Comparison of ENCODE assay signal across 8 cellular contexts in genomic region chr11:121451982-121452608, GRCh38. TPM values are rescaled to one million over a fixed set of nuclear protein-coding genes. Genes with fewer than 3 reads are reported as not detected.
A peak's percentile ranks its signal among the peaks of the same experiment; 100 is the strongest.
DNase-seq lines count a peak whose midpoint lies in the region; ATAC-seq and TF ChIP-seq lines count a peak whose summit lies in the region.

A gene with protein sequence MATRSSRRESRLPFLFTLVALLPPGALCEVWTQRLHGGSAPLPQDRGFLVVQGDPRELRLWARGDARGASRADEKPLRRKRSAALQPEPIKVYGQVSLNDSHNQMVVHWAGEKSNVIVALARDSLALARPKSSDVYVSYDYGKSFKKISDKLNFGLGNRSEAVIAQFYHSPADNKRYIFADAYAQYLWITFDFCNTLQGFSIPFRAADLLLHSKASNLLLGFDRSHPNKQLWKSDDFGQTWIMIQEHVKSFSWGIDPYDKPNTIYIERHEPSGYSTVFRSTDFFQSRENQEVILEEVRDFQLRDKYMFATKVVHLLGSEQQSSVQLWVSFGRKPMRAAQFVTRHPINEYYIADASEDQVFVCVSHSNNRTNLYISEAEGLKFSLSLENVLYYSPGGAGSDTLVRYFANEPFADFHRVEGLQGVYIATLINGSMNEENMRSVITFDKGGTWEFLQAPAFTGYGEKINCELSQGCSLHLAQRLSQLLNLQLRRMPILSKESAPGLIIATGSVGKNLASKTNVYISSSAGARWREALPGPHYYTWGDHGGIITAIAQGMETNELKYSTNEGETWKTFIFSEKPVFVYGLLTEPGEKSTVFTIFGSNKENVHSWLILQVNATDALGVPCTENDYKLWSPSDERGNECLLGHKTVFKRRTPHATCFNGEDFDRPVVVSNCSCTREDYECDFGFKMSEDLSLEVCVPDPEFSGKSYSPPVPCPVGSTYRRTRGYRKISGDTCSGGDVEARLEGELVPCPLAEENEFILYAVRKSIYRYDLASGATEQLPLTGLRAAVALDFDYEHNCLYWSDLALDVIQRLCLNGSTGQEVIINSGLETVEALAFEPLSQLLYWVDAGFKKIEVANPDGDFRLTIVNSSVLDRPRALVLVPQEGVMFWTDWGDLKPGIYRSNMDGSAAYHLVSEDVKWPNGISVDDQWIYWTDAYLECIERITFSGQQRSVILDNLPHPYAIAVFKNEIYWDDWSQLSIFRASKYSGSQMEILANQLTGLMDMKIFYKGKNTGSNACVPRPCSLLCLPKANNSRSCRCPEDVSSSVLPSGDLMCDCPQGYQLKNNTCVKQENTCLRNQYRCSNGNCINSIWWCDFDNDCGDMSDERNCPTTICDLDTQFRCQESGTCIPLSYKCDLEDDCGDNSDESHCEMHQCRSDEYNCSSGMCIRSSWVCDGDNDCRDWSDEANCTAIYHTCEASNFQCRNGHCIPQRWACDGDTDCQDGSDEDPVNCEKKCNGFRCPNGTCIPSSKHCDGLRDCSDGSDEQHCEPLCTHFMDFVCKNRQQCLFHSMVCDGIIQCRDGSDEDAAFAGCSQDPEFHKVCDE (N-terminal part only) (plus strand): TSS chr11:121452314. CDS start chr11:121452332, 18 bp downstream.

- no peak for TF ChIP-seq POLR2A in suprapubic skin (IDR thresholded peaks at IDR 0.05)

- no peaks in the 10 kb centered on the region for H3K36me3 ChIP-seq in suprapubic skin

- no peaks in the 10 kb centered on the region for H3K9me3 Mint-ChIP-seq in nephron

- TF ChIP-seq EP300 in suprapubic skin (IDR thresholded peaks at IDR 0.05) = no peak

- H3K27ac ChIP-seq in suprapubic skin = peak within 1 kb of the TSS; percentile 77

- H3K4me3 ChIP-seq in fibroblast of pulmonary artery (replicated peaks; ENCODE audit: low read depth, low read length) = peak within 1 kb of the TSS; percentile 42
- peak within 1 kb of the TSS; percentile 86 for H3K4me3 ChIP-seq in suprapubic skin

- H3K36me3 Mint-ChIP-seq in nephron (ENCODE audit: low read depth) = no peaks in the 10 kb centered on the region

- peaks cover 9% of the 10 kb centered on the region for H3K4me1 Mint-ChIP-seq in nephron

- peaks cover 14% of the 10 kb centered on the region for H3K27me3 ChIP-seq in suprapubic skin

- H3K27ac Mint-ChIP-seq in nephron = peak within 1 kb of the TSS; percentile 70 to 78 (median 73)

- peak within 1 kb of the TSS; percentile 96 to 97 (median 97) for H3K4me3 Mint-ChIP-seq in nephron

- ATAC-seq in GM18868 (IDR thresholded peaks at IDR 0.05; ENCODE audit: unreplicated experiment) (peak; percentile 46), HG03196 (IDR thresholded peaks at IDR 0.05; ENCODE audit: unreplicated experiment) (peak; percentile 51)

- peaks cover 27% of the 10 kb centered on the region for H3K4me1 ChIP-seq in suprapubic skin

- DNase-seq in AML-193 (lab: John Stamatoyannopoulos, UW) = peak; percentile 62 to 72
- DNase-seq in NOMO-1 treated with DMSO at 0.1 percent for 48 hours (lab: John Stamatoyannopoulos, UW; ENCODE audit: unreplicated experiment) = peak; percentile 46
- peak; percentile 69 for DNase-seq in activated T-helper 9 cell treated with anti-CD3 and anti-CD28 coated beads, Interleukin-2, amount 50 U/mL, for 16 hours (ENCODE audit: low read depth)
- DNase-seq in fibroblast of pulmonary artery (ENCODE audit: low read depth) = peak; percentile 33
- peak in 1 of 2 donors; percentile 76 for DNase-seq in suprapubic skin (ENCODE audit: low spot score in 2 of 2)

- WGBS in suprapubic skin = 3% methylated on average over 20 of the region's 89 CpGs

- peaks cover 63% of the 10 kb centered on the region for H3K27me3 Mint-ChIP-seq in nephron (ENCODE audit: low read depth)

- H3K9me3 ChIP-seq in suprapubic skin = no peaks in the 10 kb centered on the region

- TF ChIP-seq CTCF in fibroblast of pulmonary artery (IDR thresholded peaks at IDR 0.05; ENCODE audit: low read length, missing control alignments) = peak; percentile 32
- TF ChIP-seq CTCF in nephron (IDR thresholded peaks at IDR 0.05; ENCODE audit: unreplicated experiment in 3 of 3) = peak; percentile 58 to 62 (median 61)
- peak; percentile 35 to 57 for TF ChIP-seq CTCF in suprapubic skin (IDR thresholded peaks at IDR 0.05)

RNA-seq across cellular contexts. Expression of the gene that starts here (rescaled TPM):
- 10 to 100 TPM; 12.1 to 42.8 (median 21.0) TPM for total RNA-seq in suprapubic skin
